1 cellular context compared by ENCODE assay signal in the genomic region with DNA sequence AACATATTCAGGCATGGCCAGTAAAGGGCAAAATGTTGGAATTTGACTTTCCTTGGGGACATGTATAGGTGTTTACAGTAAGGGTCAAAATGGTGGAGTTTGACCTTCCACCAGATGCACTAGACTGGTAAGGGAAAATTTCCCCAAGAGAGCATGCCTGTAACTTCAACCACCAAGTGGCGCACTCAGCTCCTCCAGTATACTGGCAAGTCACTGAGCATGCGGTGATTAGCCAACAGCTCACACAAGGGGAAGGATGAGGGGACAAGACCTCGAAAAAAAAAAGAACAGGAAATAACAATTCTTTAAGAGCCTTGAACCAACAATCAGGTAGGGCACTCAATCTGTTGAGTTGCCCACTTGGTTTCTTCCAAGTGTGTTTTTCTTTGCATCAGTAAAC.
TF ChIP-seq lines count a peak whose summit lies in the region.

No MANE protein-coding gene starts in this region.

TF ChIP-seq in H1, 55 proteins besides CTCF, POLR2A, EP300 and RAD21 (continued from another document):
- no peak for TF ChIP-seq TEAD4 (IDR thresholded peaks at IDR 0.05; ENCODE audit: low read depth, low read length)
- TF ChIP-seq NANOG (IDR thresholded peaks at IDR 0.05; ENCODE audit: insufficient read depth, low read depth, low read length, poor library complexity, severe bottlenecking) = no peak
- TF ChIP-seq KDM4A (IDR thresholded peaks at IDR 0.05; ENCODE audit: low read depth, low read length, severe bottlenecking) = no peak
- TF ChIP-seq NRF1 (IDR thresholded peaks at IDR 0.05; ENCODE audit: low read depth, low read length) = no peak
- TF ChIP-seq POU5F1 (IDR thresholded peaks at IDR 0.05; ENCODE audit: low read depth, low read length) = no peak
- no peak for TF ChIP-seq SP1 (IDR thresholded peaks at IDR 0.05; ENCODE audit: low read depth, low read length)
- TF ChIP-seq CEBPB (IDR thresholded peaks at IDR 0.05; ENCODE audit: low read depth, low read length) = peak; percentile 73
- TF ChIP-seq, protein P1, sequence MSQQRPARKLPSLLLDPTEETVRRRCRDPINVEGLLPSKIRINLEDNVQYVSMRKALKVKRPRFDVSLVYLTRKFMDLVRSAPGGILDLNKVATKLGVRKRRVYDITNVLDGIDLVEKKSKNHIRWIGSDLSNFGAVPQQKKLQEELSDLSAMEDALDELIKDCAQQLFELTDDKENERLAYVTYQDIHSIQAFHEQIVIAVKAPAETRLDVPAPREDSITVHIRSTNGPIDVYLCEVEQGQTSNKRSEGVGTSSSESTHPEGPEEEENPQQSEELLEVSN (IDR thresholded peaks at IDR 0.05) = no peak
- TF ChIP-seq PHF8 (conservative IDR thresholded peaks at IDR 0.05; ENCODE audit: low read depth, low read length) = no peak
- no peak for TF ChIP-seq HDAC6 (IDR thresholded peaks at IDR 0.05; ENCODE audit: low read depth, low read length)
